1 cellular context compared by ENCODE assay signal in genomic region chr19:9834302-9834725, GRCh38.
TF ChIP-seq lines count a peak whose summit lies in the region.

No MANE protein-coding gene starts in this region.

TF ChIP-seq in SK-N-SH treated with all-trans-retinoic acid at 6 μM for 48 hours, 23 proteins besides CTCF, POLR2A, EP300 and RAD21 (continued from another document):
- TF ChIP-seq TSHZ2 (CRISPR knock-in tag; IDR thresholded peaks at IDR 0.05) (no peak), GLIS3 (CRISPR knock-in tag; IDR thresholded peaks at IDR 0.05) (no peak), CSDC2 (CRISPR knock-in tag; IDR thresholded peaks at IDR 0.05) (no peak), ISL1 (CRISPR knock-in tag; IDR thresholded peaks at IDR 0.05) (no peak), OSR1 (CRISPR knock-in tag; IDR thresholded peaks at IDR 0.05) (no peak), ZNF565 (CRISPR knock-in tag; conservative IDR thresholded peaks at IDR 0.05; ENCODE audit: low read depth) (no peak), PPARA (CRISPR knock-in tag; IDR thresholded peaks at IDR 0.05; ENCODE audit: borderline replicate concordance) (no peak)
